In genomic region chr5:125083932-125084331, GRCh38 we compare ENCODE assay signal across 16 cellular contexts.
DNase-seq lines count a peak whose midpoint lies in the region; ATAC-seq and TF ChIP-seq lines count a peak whose summit lies in the region.
"Had no signal": no experiment of that assay in that cellular context is flagged by ENCODE, and none has a peak within 500 bp of the region (broad histone marks: within the 10 kb centered on the region; RNA-seq: fewer than 3 reads in every experiment).

No MANE protein-coding gene starts in this region.

- H3K36me3 ChIP-seq in RWPE2 (ENCODE audit: low read depth) (no peaks in the 10 kb centered on the region), psoas muscle (ENCODE audit: insufficient read depth in 1 of 2, low read depth in 1 of 2) (no peaks in the 10 kb centered on the region)
- H3K36me3 ChIP-seq: tibial nerve had no signal

- no peak overlapping the region for H3K4me3 Mint-ChIP-seq in osteocyte (ENCODE audit: unreplicated experiment)

- no peaks in the 10 kb centered on the region for H3K27me3 ChIP-seq in RWPE2 (ENCODE audit: insufficient read depth, poor library complexity, severe bottlenecking)
- H3K27me3 ChIP-seq in psoas muscle (ENCODE audit: insufficient read depth in 3 of 3, low read length in 2 of 3): no peaks in the 10 kb centered on the region
- H3K27me3 ChIP-seq: body of pancreas, tibial nerve had no signal

- H3K9me3 Mint-ChIP-seq in osteocyte (ENCODE audit: unreplicated experiment): peaks cover 5% of the 10 kb centered on the region

- intact Hi-C loops in psoas muscle (cut with DNase I): no loop called here

- peak; percentile 81 for DNase-seq in GM03348 (ENCODE audit: low spot score)
- DNase-seq in RWPE2 (ENCODE audit: low spot score): no peak
- DNase-seq in fibroblast of peridontal ligament (ENCODE audit: extremely low read depth): peak; percentile 95
- no peak for DNase-seq in osteocyte (ENCODE audit: extremely low spot score, unreplicated experiment)
- no peak for DNase-seq in activated CD4-positive, alpha-beta T cell treated with anti-CD3 and anti-CD28 coated beads for 1 hour
- no peak for DNase-seq in psoas muscle
- DNase-seq: activated effector memory CD4-positive, alpha-beta T cell treated with Interleukin-2 at 50 U/mL for 16 hours; body of pancreas; effector CD4-positive, alpha-beta T cell; head of caudate nucleus; kidney glomerular epithelial cell; retina had no signal

- H3K4me1 ChIP-seq in RWPE2 (ENCODE audit: insufficient read depth, poor library complexity, severe bottlenecking): peaks cover 11% of the 10 kb centered on the region
- no peaks in the 10 kb centered on the region for H3K4me1 ChIP-seq in psoas muscle
- H3K4me1 ChIP-seq: body of pancreas, tibial nerve had no signal

- no peaks in the 10 kb centered on the region for H3K27me3 Mint-ChIP-seq in osteocyte (ENCODE audit: unreplicated experiment)

- H3K4me3 ChIP-seq in RWPE2 (ENCODE audit: severe bottlenecking): no peak overlapping the region
- no peak overlapping the region for H3K4me3 ChIP-seq in psoas muscle
- H3K4me3 ChIP-seq: body of pancreas, SK-N-MC, tibial nerve had no signal

- peak overlapping the region; percentile 82 for H3K27ac Mint-ChIP-seq in osteocyte (ENCODE audit: unreplicated experiment)

- no peak for TF ChIP-seq CTCF in RWPE2 (IDR thresholded peaks at IDR 0.05; ENCODE audit: poor library complexity, severe bottlenecking)
- no peak for TF ChIP-seq CTCF in osteocyte (IDR thresholded peaks at IDR 0.05)
- TF ChIP-seq CTCF in psoas muscle (IDR thresholded peaks at IDR 0.05): no peak

- ATAC-seq in RWPE2 (ENCODE audit: low read depth) (peak; percentile 95), HG02678 (IDR thresholded peaks at IDR 0.05; ENCODE audit: unreplicated experiment) (no peak), HG02623 (IDR thresholded peaks at IDR 0.05; ENCODE audit: unreplicated experiment) (no peak), psoas muscle (no peak)
- ATAC-seq: body of pancreas had no signal

- H3K4me1 Mint-ChIP-seq in osteocyte (ENCODE audit: unreplicated experiment): peaks cover 35% of the 10 kb centered on the region

- no peaks in the 10 kb centered on the region for H3K36me3 Mint-ChIP-seq in osteocyte (ENCODE audit: unreplicated experiment)

- H3K9me3 ChIP-seq in RWPE2 (ENCODE audit: severe bottlenecking) (no peaks in the 10 kb centered on the region), psoas muscle (no peaks in the 10 kb centered on the region)
- H3K9me3 ChIP-seq: body of pancreas, tibial nerve had no signal

- H3K27ac ChIP-seq in RWPE2 (ENCODE audit: poor library complexity, severe bottlenecking) (peak overlapping the region; percentile 36), psoas muscle (no peak overlapping the region)
- H3K27ac ChIP-seq: body of pancreas, SK-N-MC, tibial nerve had no signal

Comparison
In these comparisons a context has a peak if more than half of its experiments do, and no peak if none do; other contexts are left out.
1. DNase-seq: peak in GM03348 (single experiment) and fibroblast of peridontal ligament (single experiment); none in RWPE2 (single experiment), osteocyte (single experiment), activated CD4-positive, alpha-beta T cell treated with anti-CD3 and anti-CD28 coated beads for 1 hour (single experiment) and psoas muscle (0 of 2).